In the genomic region with DNA sequence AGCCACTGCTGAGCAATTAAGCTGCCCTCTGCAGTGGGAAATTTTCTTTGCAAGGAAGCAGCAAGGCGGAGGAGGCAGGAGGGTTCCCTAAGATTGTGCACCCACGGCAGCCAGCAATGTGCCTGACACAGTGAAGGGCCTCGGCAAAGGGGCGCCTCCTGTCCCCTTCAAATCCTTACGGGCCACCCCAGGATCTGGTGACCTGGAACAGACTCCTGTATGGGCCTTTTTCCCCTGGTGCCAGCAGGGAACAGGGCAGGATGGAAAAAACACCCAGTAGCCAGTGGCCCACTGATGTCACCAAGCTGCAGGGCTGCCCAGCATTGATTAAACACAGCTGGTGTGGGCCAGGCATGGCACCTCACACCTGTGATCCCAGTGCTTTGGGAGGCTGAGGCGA, we compare ENCODE assay signal across 19 cellular contexts.
A peak's percentile ranks its signal among the peaks of the same experiment; 100 is the strongest.
DNase-seq lines count a peak whose midpoint lies in the region; ATAC-seq, FAIRE-seq and TF ChIP-seq lines count a peak whose summit lies in the region.
"Had no signal": no experiment of that assay in that cellular context is flagged by ENCODE, and none has a peak within 500 bp of the region (broad histone marks: within the 10 kb centered on the region; RNA-seq: fewer than 3 reads in every experiment).

No MANE protein-coding gene starts in this region.

- H2AFZ ChIP-seq in K562 (ENCODE audit: low read depth, low read length) = no peak overlapping the region
- H2AFZ ChIP-seq: GM23338 had no signal

- peaks cover 81% of the 10 kb centered on the region for H3K4me1 Mint-ChIP-seq in CD14-positive monocyte

- peaks cover 2 to 4% (median 2%) of the 10 kb centered on the region in 3 donors for H3K27me3 Mint-ChIP-seq in CD14-positive monocyte (ENCODE audit: low read depth in 3 of 3)
- H3K27me3 Mint-ChIP-seq: CD4-positive, alpha-beta T cell had no signal

- POLR2A ChIA-PET in K562 (lab: Yijun Ruan, JAX) = interaction anchor here (0.8 to 1.1 kb wide), 2 partner anchors 140 to 327 kb away, joined by 3 to 4 read pairs; partner anchors contain the start of gene GADD45B

- H3K4me3 Mint-ChIP-seq in CD14-positive monocyte = no peak overlapping the region
- H3K4me3 Mint-ChIP-seq: CD4-positive, alpha-beta T cell; GM23338 had no signal

- H3K9me3 Mint-ChIP-seq in CD14-positive monocyte = peaks cover 13 to 23% (median 18%) of the 10 kb centered on the region in 7 donors
- H3K9me3 Mint-ChIP-seq: CD4-positive, alpha-beta T cell had no signal

- 9% methylated on average over 6 of the region's 6 CpGs for WGBS in K562 (ENCODE audit: insufficient coverage, low coverage, missing lambda C conversion rate)
- 83 to 100% (median 92%) methylated on average over 2 to 6 of the region's 6 CpGs for WGBS in spleen, 5 donors

- peaks cover 9% of the 10 kb centered on the region for H3K9me3 ChIP-seq in BLaER1
- peaks cover 2% of the 10 kb centered on the region; the same call in 1 of the 2 replicates for H3K9me3 ChIP-seq in K562 (replicated peaks; ENCODE audit: control insufficient read depth, insufficient read depth, low read depth, low read length)
- peaks cover 0 to 6% (median 2%) of the 10 kb centered on the region in 8 donors for H3K9me3 ChIP-seq in spleen

- no peak for ATAC-seq in K562
- ATAC-seq: GM23338 had no signal

- no peak for TF ChIP-seq RAD21 in K562 (CRISPR knock-in tag; conservative IDR thresholded peaks at IDR 0.05 in 1 of 2, IDR thresholded peaks at IDR 0.05 in 1 of 2)

- TF ChIP-seq CTCF in CD14-positive monocyte (IDR thresholded peaks at IDR 0.05) (no peak), K562 (IDR thresholded peaks at IDR 0.05 in 2 of 3, conservative IDR thresholded peaks at IDR 0.05 in 1 of 3; ENCODE audit: insufficient read depth in 2 of 3, low read depth in 1 of 3, low read length in 3 of 3) (no peak), spleen (IDR thresholded peaks at IDR 0.05 in 8 of 11, conservative IDR thresholded peaks at IDR 0.05 in 3 of 11) (no peak)

- no peaks in the 10 kb centered on the region for H3K9me1 ChIP-seq in K562 (ENCODE audit: control insufficient read depth, insufficient read depth, low read length)

- H3K36me3 Mint-ChIP-seq in CD14-positive monocyte = peaks cover 0 to 12% of the 10 kb centered on the region in 2 donors

- H3K36me3 ChIP-seq in BLaER1 = peaks cover 6% of the 10 kb centered on the region; the same call in 1 of the 2 replicates
- no peaks in the 10 kb centered on the region for H3K36me3 ChIP-seq in K562 (ENCODE audit: control insufficient read depth, insufficient read depth, low read length)
- no peaks in the 10 kb centered on the region for H3K36me3 ChIP-seq in spleen
- no peaks in the 10 kb centered on the region for H3K36me3 ChIP-seq in H7 (replicated peaks; ENCODE audit: control insufficient read depth, insufficient read depth, low read length)

- H4K20me1 ChIP-seq in BLaER1 (peaks cover 59% of the 10 kb centered on the region), K562 (replicated peaks; ENCODE audit: control insufficient read depth, insufficient read depth, low read length) (0 out of 2 replicates have a peak, but pooled peaks cover 4% of the 10 kb centered on the region)

- H3K27ac ChIP-seq in BLaER1 (peak overlapping the region; percentile 85), K562 (ENCODE audit: extremely low read depth, low read depth, low read length) (no peak overlapping the region), spleen (peak overlapping the region in 6 of 8 donors; percentile 82 to 97 (median 93))

- in situ Hi-C loops in K562 (cut with MboI) = no loop called here

- TF ChIP-seq EP300 in K562 (IDR thresholded peaks at IDR 0.05; ENCODE audit: low read length) = no peak

- H3K4me2 ChIP-seq in BLaER1 (peak overlapping the region; percentile 89), K562 (ENCODE audit: insufficient read depth, low read length) (no peak overlapping the region)
- H3K4me2 ChIP-seq: GM23338 had no signal

- no peaks in the 10 kb centered on the region for H3K27me3 ChIP-seq in BLaER1
- peaks cover 2 to 41% of the 10 kb centered on the region in 2 experiments; a peak in 2 of 5 replicates for H3K27me3 ChIP-seq in K562 (ENCODE audit: control insufficient read depth in 2 of 2, insufficient read depth in 2 of 2, low read length in 2 of 2)
- no peaks in the 10 kb centered on the region for H3K27me3 ChIP-seq in spleen (replicated peaks in 1 of 7)
- no peaks in the 10 kb centered on the region for H3K27me3 ChIP-seq in H7 (ENCODE audit: control insufficient read depth, insufficient read depth, low read length)

- CTCF ChIA-PET in K562 (lab: Yijun Ruan, JAX; ENCODE audit: low intra/inter-chr PET ratio) = no interaction called here

- no peak for FAIRE-seq in K562 (lab: Jason Lieb, UNC)

- H3K4me3 ChIP-seq in BLaER1 (peak overlapping the region; percentile 44; the same call in 1 of the 2 replicates), K562 (no peak overlapping the region), spleen (peak overlapping the region in 1 of 8 donors; percentile 52), H7 (ENCODE audit: insufficient read depth, low read depth, low read length) (no peak overlapping the region)
- H3K4me3 ChIP-seq: GM23338 had no signal

- no peaks in the 10 kb centered on the region for H3K79me2 ChIP-seq in K562 (ENCODE audit: control insufficient read depth, insufficient read depth, low read length)

- intact Hi-C loops in CD14-positive monocyte (cut with micrococcal nuclease) = loop anchor here in 1 of 2 donors (2.0 to 10.0 kb wide), 3 partner anchors 15 to 523 kb away; no protein-coding TSS in a partner anchor
- intact Hi-C loops in K562 (cut with micrococcal nuclease) = loop anchor here (10.0 kb wide), 2 partner anchors 221 to 461 kb away; partner anchors contain the start of gene AP3D1
- intact Hi-C loops in spleen (cut with DNase I; ENCODE audit: low total_unique reads) = no loop called here

- TF ChIP-seq POLR2A in K562 (conservative IDR thresholded peaks at IDR 0.05) = no peak
- no peak for TF ChIP-seq POLR2A in spleen (IDR thresholded peaks at IDR 0.05)

- H3K27ac Mint-ChIP-seq in CD14-positive monocyte = peak overlapping the region in 6 of 7 donors; percentile 72 to 98 (median 80)
- H3K27ac Mint-ChIP-seq: CD4-positive, alpha-beta T cell; GM23338 had no signal

- H3K4me1 ChIP-seq in BLaER1 (peaks cover 100% of the 10 kb centered on the region), K562 (replicated peaks in 1 of 2; ENCODE audit: control insufficient read depth in 2 of 2, insufficient read depth in 2 of 2, low read length in 2 of 2) (peaks cover 0 to 19% of the 10 kb centered on the region in 2 experiments; a peak in 3 of 5 replicates), spleen (peaks cover 54 to 100% (median 91%) of the 10 kb centered on the region in 6 donors)
- H3K4me1 ChIP-seq: Caco-2 had no signal

- DNase-seq in CD14-positive monocyte (ENCODE audit: low spot score) = no peak
- DNase-seq in K562 (ENCODE audit: extremely low read depth in 1 of 4, low spot score in 3 of 4) = no peak
- no peak for DNase-seq in spleen
- DNase-seq in islet precursor cell = no peak
- no peak for DNase-seq in NCI-H2227 (lab: John Stamatoyannopoulos, UW; ENCODE audit: unreplicated experiment)
- no peak for DNase-seq in H7
- DNase-seq: ACHN; Caco-2; CD4-positive, alpha-beta T cell; GDM1; KBM-7; MV-4-11; NCI-H187; NCI-H226; NCI-H524; NCI-H82; RPMI8226 had no signal

- BruUV-seq in K562 (replicated peaks; lab: Mats Ljungman, UMichigan) = no TSS peak

- H3K9ac ChIP-seq in BLaER1 = peak overlapping the region; percentile 74
- H3K9ac ChIP-seq in K562 (ENCODE audit: insufficient read depth in 1 of 2, low read depth in 2 of 2, low read length in 2 of 2) = no peak overlapping the region

TF ChIP-seq in K562, 482 proteins besides CTCF, POLR2A, EP300 and RAD21:
- no peak for TF ChIP-seq RBM39 (optimal IDR thresholded peaks at IDR 0.05; ENCODE audit: low read depth, low read length)
- no peak for TF ChIP-seq PYGO2 (tag; IDR thresholded peaks at IDR 0.05)
- no peak for TF ChIP-seq ZNF655 (CRISPR knock-in tag; IDR thresholded peaks at IDR 0.05)
- TF ChIP-seq ZNF24 (IDR thresholded peaks at IDR 0.05) = no peak
- TF ChIP-seq ZNF121 (CRISPR knock-in tag; conservative IDR thresholded peaks at IDR 0.05) = 0 out of 2 replicates have a peak, but pooled peaks have one; percentile 33
- no peak for TF ChIP-seq LCOR (CRISPR knock-in tag; IDR thresholded peaks at IDR 0.05)
- TF ChIP-seq, protein P1, sequence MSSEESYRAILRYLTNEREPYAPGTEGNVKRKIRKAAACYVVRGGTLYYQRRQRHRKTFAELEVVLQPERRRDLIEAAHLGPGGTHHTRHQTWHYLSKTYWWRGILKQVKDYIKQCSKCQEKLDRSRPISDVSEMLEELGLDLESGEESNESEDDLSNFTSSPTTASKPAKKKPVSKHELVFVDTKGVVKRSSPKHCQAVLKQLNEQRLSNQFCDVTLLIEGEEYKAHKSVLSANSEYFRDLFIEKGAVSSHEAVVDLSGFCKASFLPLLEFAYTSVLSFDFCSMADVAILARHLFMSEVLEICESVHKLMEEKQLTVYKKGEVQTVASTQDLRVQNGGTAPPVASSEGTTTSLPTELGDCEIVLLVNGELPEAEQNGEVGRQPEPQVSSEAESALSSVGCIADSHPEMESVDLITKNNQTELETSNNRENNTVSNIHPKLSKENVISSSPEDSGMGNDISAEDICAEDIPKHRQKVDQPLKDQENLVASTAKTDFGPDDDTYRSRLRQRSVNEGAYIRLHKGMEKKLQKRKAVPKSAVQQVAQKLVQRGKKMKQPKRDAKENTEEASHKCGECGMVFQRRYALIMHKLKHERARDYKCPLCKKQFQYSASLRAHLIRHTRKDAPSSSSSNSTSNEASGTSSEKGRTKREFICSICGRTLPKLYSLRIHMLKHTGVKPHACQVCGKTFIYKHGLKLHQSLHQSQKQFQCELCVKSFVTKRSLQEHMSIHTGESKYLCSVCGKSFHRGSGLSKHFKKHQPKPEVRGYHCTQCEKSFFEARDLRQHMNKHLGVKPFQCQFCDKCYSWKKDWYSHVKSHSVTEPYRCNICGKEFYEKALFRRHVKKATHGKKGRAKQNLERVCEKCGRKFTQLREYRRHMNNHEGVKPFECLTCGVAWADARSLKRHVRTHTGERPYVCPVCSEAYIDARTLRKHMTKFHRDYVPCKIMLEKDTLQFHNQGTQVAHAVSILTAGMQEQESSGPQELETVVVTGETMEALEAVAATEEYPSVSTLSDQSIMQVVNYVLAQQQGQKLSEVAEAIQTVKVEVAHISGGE (CRISPR knock-in tag; IDR thresholded peaks at IDR 0.05) = no peak
- TF ChIP-seq CBFB (CRISPR knock-in tag; IDR thresholded peaks at IDR 0.05) = no peak
